Comparison of ENCODE assay signal across 8 cellular contexts in the genomic region with DNA sequence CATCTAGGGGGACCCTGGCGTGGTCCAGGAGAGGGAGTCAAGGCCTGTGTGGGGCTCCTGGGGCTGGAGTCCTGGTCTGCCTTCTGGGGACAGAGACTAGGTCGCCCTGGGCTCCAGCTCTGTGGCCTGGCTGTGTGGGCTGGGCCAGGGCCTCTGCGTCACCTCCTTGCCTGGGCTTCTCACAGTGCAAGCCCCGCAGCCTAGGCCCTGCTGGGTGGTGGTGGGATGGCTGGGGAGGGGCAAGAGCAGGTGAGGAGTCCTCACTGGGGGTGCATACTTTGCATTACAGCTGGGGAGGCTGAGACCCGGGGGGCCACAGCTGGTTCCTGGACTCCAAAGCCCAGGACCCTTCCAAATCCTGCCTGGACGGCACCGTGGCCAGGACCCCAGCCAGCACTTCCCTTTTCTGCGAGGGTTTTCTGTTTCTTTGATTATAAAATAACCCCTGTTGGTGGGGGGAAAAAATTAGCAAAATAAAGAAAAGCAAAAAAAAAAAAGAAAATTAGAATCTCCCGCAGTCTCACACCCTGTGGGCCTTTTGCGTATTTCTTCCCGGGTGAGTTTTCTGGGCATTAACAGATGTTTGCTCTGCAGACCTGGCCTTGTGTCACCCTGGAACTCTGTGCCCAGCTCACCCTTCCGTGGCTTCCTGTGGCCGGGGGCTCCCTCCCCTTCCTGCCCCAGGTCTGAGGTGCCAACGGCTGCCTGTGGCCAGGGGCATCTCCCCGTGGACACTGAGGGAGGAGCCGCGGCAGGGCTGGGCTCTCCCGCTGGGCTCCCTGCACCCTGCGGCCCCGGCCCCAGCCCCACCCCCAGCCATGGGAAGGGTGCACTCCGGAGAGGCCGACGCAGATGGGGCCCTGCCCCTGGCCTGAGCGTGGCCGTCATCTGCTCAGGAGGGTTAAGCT. TPM values are rescaled to one million over a fixed set of nuclear protein-coding genes. Genes with fewer than 3 reads are reported as not detected.
DNase-seq lines count a peak whose midpoint lies in the region; ATAC-seq and TF ChIP-seq lines count a peak whose summit lies in the region.

No MANE protein-coding gene starts in this region.

- H3K27ac ChIP-seq in colonic mucosa: peak overlapping the region; percentile 87

- H3K36me3 ChIP-seq in colonic mucosa: no peaks in the 10 kb centered on the region

- H3K4me1 Mint-ChIP-seq in osteocyte (ENCODE audit: unreplicated experiment): peaks cover 53% of the 10 kb centered on the region
- H3K4me1 Mint-ChIP-seq in activated T-helper 1 cell treated with anti-CD3 and anti-CD28 coated beads, Interleukin-12 subunit alpha, Interleukin-12 subunit beta, Interleukin-2, Interleukin-4 antibody, amounts not matched to agents 30 ng/mL and 10 ng/mL and 1 ng/mL, durations not matched to agents 14 hours and 24 hours and 36 hours (ENCODE audit: low read depth): peaks cover 5% of the 10 kb centered on the region

- no peaks in the 10 kb centered on the region for H3K9me3 Mint-ChIP-seq in osteocyte (ENCODE audit: unreplicated experiment)
- no peaks in the 10 kb centered on the region for H3K9me3 Mint-ChIP-seq in activated T-helper 1 cell treated with anti-CD3 and anti-CD28 coated beads, Interleukin-12 subunit alpha, Interleukin-12 subunit beta, Interleukin-2, Interleukin-4 antibody, amounts not matched to agents 30 ng/mL and 10 ng/mL and 1 ng/mL, durations not matched to agents 14 hours and 24 hours and 36 hours

- peaks cover 2% of the 10 kb centered on the region for H3K36me3 Mint-ChIP-seq in osteocyte (ENCODE audit: unreplicated experiment)
- H3K36me3 Mint-ChIP-seq in activated T-helper 1 cell treated with anti-CD3 and anti-CD28 coated beads, Interleukin-12 subunit alpha, Interleukin-12 subunit beta, Interleukin-2, Interleukin-4 antibody, amounts not matched to agents 30 ng/mL and 10 ng/mL and 1 ng/mL, durations not matched to agents 14 hours and 24 hours and 36 hours (ENCODE audit: low read depth): no peaks in the 10 kb centered on the region

- peak overlapping the region; percentile 68 to 93 for H3K9ac ChIP-seq in colonic mucosa (ENCODE audit: low read depth in 2 of 2, low read length in 2 of 2)

- DNase-seq in LNCaP clone FGC (ENCODE audit: low read depth): peak; percentile 56
- peak; percentile 68 for DNase-seq in colonic mucosa
- DNase-seq in osteocyte (ENCODE audit: extremely low spot score, unreplicated experiment): no peak
- no peak for DNase-seq in GOT3 (lab: John Stamatoyannopoulos, UW)
- no peak for DNase-seq in activated T-helper 1 cell treated with anti-CD3 and anti-CD28 coated beads, Interleukin-12 subunit alpha, Interleukin-12 subunit beta, Interleukin-2, Interleukin-4 antibody, amounts not matched to agents 30 ng/mL and 10 ng/mL and 1 ng/mL, durations not matched to agents 14 hours and 24 hours and 36 hours (ENCODE audit: low spot score)
- no peak for DNase-seq in superior temporal gyrus (ENCODE audit: extremely low spot score)
- no peak for DNase-seq in occipital lobe (lab: John Stamatoyannopoulos, UW)

- no peak overlapping the region for H3K4me3 ChIP-seq in LNCaP clone FGC (ENCODE audit: low read depth, low read length)
- H3K4me3 ChIP-seq in colonic mucosa: no peak overlapping the region

- no peak overlapping the region for H3K4me3 Mint-ChIP-seq in osteocyte (ENCODE audit: unreplicated experiment)
- H3K4me3 Mint-ChIP-seq in activated T-helper 1 cell treated with anti-CD3 and anti-CD28 coated beads, Interleukin-12 subunit alpha, Interleukin-12 subunit beta, Interleukin-2, Interleukin-4 antibody, amounts not matched to agents 30 ng/mL and 10 ng/mL and 1 ng/mL, durations not matched to agents 14 hours and 24 hours and 36 hours: no peak overlapping the region

- H3K9me3 ChIP-seq in colonic mucosa: no peaks in the 10 kb centered on the region

- TF ChIP-seq CTCF in LNCaP clone FGC (IDR thresholded peaks at IDR 0.05; ENCODE audit: control insufficient read depth, extremely low read depth, insufficient read depth): no peak
- no peak for TF ChIP-seq CTCF in colonic mucosa (IDR thresholded peaks at IDR 0.05)
- TF ChIP-seq CTCF in osteocyte (IDR thresholded peaks at IDR 0.05): no peak

- H3K27me3 Mint-ChIP-seq in osteocyte (ENCODE audit: unreplicated experiment): no peaks in the 10 kb centered on the region
- H3K27me3 Mint-ChIP-seq in activated T-helper 1 cell treated with anti-CD3 and anti-CD28 coated beads, Interleukin-12 subunit alpha, Interleukin-12 subunit beta, Interleukin-2, Interleukin-4 antibody, amounts not matched to agents 30 ng/mL and 10 ng/mL and 1 ng/mL, durations not matched to agents 14 hours and 24 hours and 36 hours (ENCODE audit: insufficient read depth): no peaks in the 10 kb centered on the region

- peak overlapping the region; percentile 67 for H3K27ac Mint-ChIP-seq in osteocyte (ENCODE audit: unreplicated experiment)
- H3K27ac Mint-ChIP-seq in activated T-helper 1 cell treated with anti-CD3 and anti-CD28 coated beads, Interleukin-12 subunit alpha, Interleukin-12 subunit beta, Interleukin-2, Interleukin-4 antibody, amounts not matched to agents 30 ng/mL and 10 ng/mL and 1 ng/mL, durations not matched to agents 14 hours and 24 hours and 36 hours: no peak overlapping the region

- no peaks in the 10 kb centered on the region for H3K27me3 ChIP-seq in colonic mucosa

- peak; percentile 24 for ATAC-seq in GM21381 (IDR thresholded peaks at IDR 0.05; ENCODE audit: unreplicated experiment)

- H3K4me1 ChIP-seq in colonic mucosa: peaks cover 42% of the 10 kb centered on the region

- intact Hi-C loops in colonic mucosa (cut with DNase I): no loop called here
- intact Hi-C loops in activated T-helper 1 cell treated with anti-CD3 and anti-CD28 coated beads, Interleukin-12 subunit alpha, Interleukin-12 subunit beta, Interleukin-2, Interleukin-4 antibody, amounts not matched to agents 30 ng/mL and 10 ng/mL and 1 ng/mL, durations not matched to agents 14 hours and 24 hours and 36 hours (cut with micrococcal nuclease): no loop called here

RNA-seq across cellular contexts. Expression of gene PWWP2B, which starts 23.7 kb away (rescaled TPM):
- total RNA-seq in colonic mucosa (10 to 100 TPM; 33.8 to 61.0 TPM), osteocyte (12.9 and 14.6 TPM in 2 replicates), occipital lobe (5.6 TPM)
- 4.1 and 4.8 TPM in 2 replicates for total RNA-seq in activated T-helper 1 cell treated with anti-CD3 and anti-CD28 coated beads, Interleukin-12 subunit alpha, Interleukin-12 subunit beta, Interleukin-2, Interleukin-4 antibody, amounts not matched to agents 30 ng/mL and 10 ng/mL and 1 ng/mL, durations not matched to agents 14 hours and 24 hours and 36 hours

Comparison
In these comparisons a context has a peak if more than half of its experiments do, and no peak if none do; other contexts are left out.
1. DNase-seq: peak in LNCaP clone FGC (single experiment) and colonic mucosa (single experiment); none in osteocyte (single experiment), GOT3 (single experiment), activated T-helper 1 cell treated with anti-CD3 and anti-CD28 coated beads, Interleukin-12 subunit alpha, Interleukin-12 subunit beta, Interleukin-2, Interleukin-4 antibody, amounts not matched to agents 30 ng/mL and 10 ng/mL and 1 ng/mL, durations not matched to agents 14 hours and 24 hours and 36 hours (single experiment), superior temporal gyrus (single experiment) and occipital lobe (single experiment).